ENCODE assay signal across 1 cellular context in the genomic region with DNA sequence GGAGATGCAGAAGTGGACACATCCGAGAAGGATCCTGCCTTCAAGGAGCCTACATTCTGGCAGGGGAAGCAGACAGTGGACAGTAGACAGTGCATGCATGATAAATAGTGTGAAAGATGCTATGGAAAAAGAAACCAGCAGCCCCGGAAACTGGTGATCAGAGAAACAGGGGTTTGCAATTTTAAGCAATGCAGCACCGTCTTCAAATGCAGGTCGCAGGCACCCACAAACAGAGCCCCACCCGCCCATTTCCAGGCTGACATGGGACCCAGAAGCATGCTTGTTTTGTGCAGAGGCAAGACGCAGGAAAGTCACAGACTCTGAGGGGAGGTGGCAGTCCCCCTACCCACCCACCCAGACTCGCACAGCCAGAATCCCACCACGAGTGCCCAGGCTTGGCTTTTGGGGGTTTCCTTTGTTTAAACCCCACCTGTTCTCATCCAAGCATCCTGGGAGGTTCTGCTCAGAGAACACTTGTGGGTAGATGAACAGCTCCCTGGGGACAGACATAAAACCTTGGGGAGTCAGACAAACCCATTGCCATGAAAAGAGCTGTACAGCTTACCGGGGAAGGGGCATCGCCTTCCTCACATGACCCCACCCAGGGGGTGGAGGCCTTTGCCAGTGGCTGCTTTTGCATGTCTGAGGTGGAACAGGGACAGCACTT.
TF ChIP-seq lines count a peak whose summit lies in the region.

No MANE protein-coding gene starts in this region.

TF ChIP-seq in H1, 55 proteins besides CTCF, POLR2A, EP300 and RAD21:
- no peak for TF ChIP-seq YY1 (IDR thresholded peaks at IDR 0.05; ENCODE audit: low read depth, low read length)
- no peak for TF ChIP-seq SIN3A (conservative IDR thresholded peaks at IDR 0.05 in 1 of 2, IDR thresholded peaks at IDR 0.05 in 1 of 2; ENCODE audit: low read depth in 1 of 2, low read length in 2 of 2)
- no peak for TF ChIP-seq JUN (IDR thresholded peaks at IDR 0.05; ENCODE audit: low read depth, low read length)
- no peak for TF ChIP-seq SP2 (IDR thresholded peaks at IDR 0.05; ENCODE audit: low read length)
- TF ChIP-seq CEBPB (IDR thresholded peaks at IDR 0.05; ENCODE audit: low read depth, low read length): no peak
- TF ChIP-seq KDM1A (IDR thresholded peaks at IDR 0.05; ENCODE audit: borderline replicate concordance, low read length): no peak
- no peak for TF ChIP-seq KDM4A (IDR thresholded peaks at IDR 0.05; ENCODE audit: low read depth, low read length, severe bottlenecking)
- TF ChIP-seq TAF7 (optimal IDR thresholded peaks at IDR 0.05; ENCODE audit: borderline replicate concordance, low read depth, low read length): no peak
- TF ChIP-seq CTBP2 (IDR thresholded peaks at IDR 0.05; ENCODE audit: borderline replicate concordance, insufficient read depth, insufficient read length, low read length): no peak
TF ChIP-seq in H1: peak in this region for 0.
